Comparison of ENCODE assay signal across 9 cellular contexts in genomic region chr4:122003335-122003734, GRCh38. TPM values are rescaled to one million over a fixed set of nuclear protein-coding genes. Genes with fewer than 3 reads are reported as not detected.
A peak's percentile ranks its signal among the peaks of the same experiment; 100 is the strongest.
DNase-seq lines count a peak whose midpoint lies in the region; ATAC-seq and TF ChIP-seq lines count a peak whose summit lies in the region.
"Had no signal": no experiment of that assay in that cellular context is flagged by ENCODE, and none has a peak within 500 bp of the region (broad histone marks: within the 10 kb centered on the region; RNA-seq: fewer than 3 reads in every experiment).

No MANE protein-coding gene starts in this region.

- TF ChIP-seq POLR2A in right lobe of liver (IDR thresholded peaks at IDR 0.05): no peak

- peaks cover 13% of the 10 kb centered on the region for H3K27me3 Mint-ChIP-seq in activated naive CD4-positive, alpha-beta T cell treated with anti-CD3 and anti-CD28 coated beads, Interleukin-2, amount 10 ng/mL, durations not matched to agents 7 days and 5 days

- TF ChIP-seq CTCF in C4-2B (conservative IDR thresholded peaks at IDR 0.05) (peak; percentile 55), right lobe of liver (IDR thresholded peaks at IDR 0.05) (peak in 3 of 4 donors; percentile 11 to 14 (median 12))

- H3K4me3 Mint-ChIP-seq in activated naive CD4-positive, alpha-beta T cell treated with anti-CD3 and anti-CD28 coated beads, Interleukin-2, amount 10 ng/mL, durations not matched to agents 7 days and 5 days: no peak overlapping the region

- intact Hi-C loops in right lobe of liver (cut with DNase I): no loop called here

- no peaks in the 10 kb centered on the region for H3K4me1 ChIP-seq in right lobe of liver
- H3K4me1 ChIP-seq: tibial nerve had no signal

- H3K9me3 Mint-ChIP-seq in activated naive CD4-positive, alpha-beta T cell treated with anti-CD3 and anti-CD28 coated beads, Interleukin-2, amount 10 ng/mL, durations not matched to agents 7 days and 5 days: no peaks in the 10 kb centered on the region

- H3K36me3 ChIP-seq in right lobe of liver: no peaks in the 10 kb centered on the region
- H3K36me3 ChIP-seq: tibial nerve had no signal

- H3K27ac ChIP-seq in C4-2B (no peak overlapping the region), right lobe of liver (no peak overlapping the region)
- H3K27ac ChIP-seq: tibial nerve had no signal

- DNase-seq in NCI-H146 treated with DMSO at 0.1 percent for 48 hours (lab: John Stamatoyannopoulos, UW; ENCODE audit: unreplicated experiment) (peak; percentile 5), right lobe of liver (no peak), OCI-M2 (lab: John Stamatoyannopoulos, UW; ENCODE audit: unreplicated experiment) (no peak), hepatic stellate cell (ENCODE audit: low spot score) (no peak)
- DNase-seq in activated naive CD4-positive, alpha-beta T cell treated with anti-CD3 and anti-CD28 coated beads, Interleukin-2, amount 10 ng/mL, durations not matched to agents 7 days and 5 days: peak; percentile 34

- CTCF ChIA-PET in activated naive CD4-positive, alpha-beta T cell treated with anti-CD3 and anti-CD28 coated beads, Interleukin-2, amount 10 ng/mL, durations not matched to agents 7 days and 5 days (lab: Charles Lee): interaction anchor here (0.8 to 2.1 kb wide), 3 partner anchors 53 to 102 kb away, joined by 4 to 5 read pairs (median 4); no protein-coding TSS in a partner anchor

- peak; percentile 98 for ATAC-seq in GM18502 (IDR thresholded peaks at IDR 0.05; ENCODE audit: poor library complexity, unreplicated experiment)
- ATAC-seq in HG02678 (IDR thresholded peaks at IDR 0.05; ENCODE audit: unreplicated experiment): peak; percentile 85
- ATAC-seq in right lobe of liver: peak in 3 of 4 donors; percentile 16 to 37 (median 32)

- WGBS in right lobe of liver (ENCODE audit: insufficient coverage, low coverage, low lambda C conversion rate, missing lambda C conversion rate): 65% methylated on average over 3 of the region's 7 CpGs

- no peaks in the 10 kb centered on the region for H3K36me3 Mint-ChIP-seq in activated naive CD4-positive, alpha-beta T cell treated with anti-CD3 and anti-CD28 coated beads, Interleukin-2, amount 10 ng/mL, durations not matched to agents 7 days and 5 days

- no peak overlapping the region for H3K27ac Mint-ChIP-seq in activated naive CD4-positive, alpha-beta T cell treated with anti-CD3 and anti-CD28 coated beads, Interleukin-2, amount 10 ng/mL, durations not matched to agents 7 days and 5 days

- peaks cover 9% of the 10 kb centered on the region for H3K4me1 Mint-ChIP-seq in activated naive CD4-positive, alpha-beta T cell treated with anti-CD3 and anti-CD28 coated beads, Interleukin-2, amount 10 ng/mL, durations not matched to agents 7 days and 5 days

- H3K4me3 ChIP-seq in right lobe of liver: no peak overlapping the region
- H3K4me3 ChIP-seq: tibial nerve had no signal

- H3K9me3 ChIP-seq in right lobe of liver: no peaks in the 10 kb centered on the region
- H3K9me3 ChIP-seq: tibial nerve had no signal

- no peaks in the 10 kb centered on the region for H3K27me3 ChIP-seq in right lobe of liver
- H3K27me3 ChIP-seq: tibial nerve had no signal

RNA-seq across cellular contexts. Expression of gene TRPC3, which starts 51.5 kb away (rescaled TPM):
- total RNA-seq in right lobe of liver: under 1 TPM in 2 of 6 experiments, not detected in 4; 0.09 to 0.10 TPM

Comparison
In these comparisons a context has a peak if more than half of its experiments do, and no peak if none do; other contexts are left out.
1. ATAC-seq: peak in every context shown above with its lines; median percentile 98 in GM18502; 85 in HG02678; 32 in right lobe of liver.
2. DNase-seq: peak in NCI-H146 treated with DMSO at 0.1 percent for 48 hours (single experiment) and activated naive CD4-positive, alpha-beta T cell treated with anti-CD3 and anti-CD28 coated beads, Interleukin-2, amount 10 ng/mL, durations not matched to agents 7 days and 5 days (single experiment); none in right lobe of liver (0 of 3), OCI-M2 (single experiment) and hepatic stellate cell (single experiment).